In the genomic region with DNA sequence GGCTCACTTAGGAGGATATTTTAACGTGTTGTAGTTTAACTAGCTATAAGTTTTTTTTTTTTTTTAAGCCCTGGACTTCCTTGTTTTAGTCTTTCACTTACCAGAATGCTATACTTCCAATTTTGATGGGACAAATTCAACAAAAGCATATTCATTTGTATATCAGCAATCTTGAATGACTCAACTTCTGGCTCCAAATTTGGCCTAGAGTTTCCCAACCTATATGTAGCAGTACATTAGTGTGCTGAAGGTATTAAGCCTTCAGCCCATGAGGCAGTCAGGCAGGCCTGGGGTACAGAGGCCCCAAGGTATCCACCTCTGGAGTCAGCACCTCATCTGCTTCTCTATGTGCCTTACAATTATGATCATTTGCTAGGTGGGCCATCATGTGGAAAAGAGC, we compare ENCODE assay signal across 19 cellular contexts. TPM values are rescaled to one million over a fixed set of nuclear protein-coding genes. Genes with fewer than 3 reads are reported as not detected.
DNase-seq lines count a peak whose midpoint lies in the region; ATAC-seq, FAIRE-seq and TF ChIP-seq lines count a peak whose summit lies in the region.
"Had no signal": no experiment of that assay in that cellular context is flagged by ENCODE, and none has a peak within 500 bp of the region (broad histone marks: within the 10 kb centered on the region; RNA-seq: fewer than 3 reads in every experiment).

No MANE protein-coding gene starts in this region.

- DNase-seq in CD1c-positive myeloid dendritic cell (ENCODE audit: extremely low spot score) (peak; percentile 6), GM12891 (ENCODE audit: insufficient read length, low spot score) (no peak), choroid plexus epithelial cell (ENCODE audit: low read depth) (peak; percentile 27), neural progenitor cell (ENCODE audit: low spot score) (no peak), aorta (no peak), foreskin melanocyte (no peak)
- DNase-seq: COR-L47, GF-D8, heart left ventricle, kidney glomerular epithelial cell, NCI-H1930, NCI-H526 treated with DMSO at 0.1 percent for 48 hours, Peyer's patch, T-cell had no signal

- no peak overlapping the region for H3K27ac Mint-ChIP-seq in neural progenitor cell
- H3K27ac Mint-ChIP-seq: T-cell had no signal

- H3K27ac ChIP-seq in neural progenitor cell = no peak overlapping the region
- no peak overlapping the region for H3K27ac ChIP-seq in aorta (ENCODE audit: low read depth in 1 of 2, low read length in 2 of 2)
- H3K27ac ChIP-seq: cardiac muscle cell, Peyer's patch, prostate gland, thoracic aorta had no signal

- H3K4me1 ChIP-seq in neural progenitor cell (peaks cover 8% of the 10 kb centered on the region), aorta (ENCODE audit: control insufficient read depth in 1 of 2, insufficient read depth in 2 of 2, low read length in 2 of 2) (peaks cover 0 to 3% of the 10 kb centered on the region in 2 donors)
- H3K4me1 ChIP-seq: prostate gland had no signal

- no peaks in the 10 kb centered on the region for H3K27me3 Mint-ChIP-seq in neural progenitor cell (ENCODE audit: insufficient read depth, low read depth)
- H3K27me3 Mint-ChIP-seq: T-cell had no signal

- peaks cover 4% of the 10 kb centered on the region for H3F3A ChIP-seq in neural progenitor cell (ENCODE audit: low read depth)

- FAIRE-seq in GM12891 (lab: Jason Lieb, UNC) = peak; percentile 35
- FAIRE-seq: endometrium had no signal

- H3K4me1 Mint-ChIP-seq in neural progenitor cell = peaks cover 19% of the 10 kb centered on the region

- no peak overlapping the region for H3K4me2 ChIP-seq in neural progenitor cell

- no peak for ATAC-seq in aorta (ENCODE audit: low FRiP score)
- no peak for ATAC-seq in GM21367 (IDR thresholded peaks at IDR 0.05; ENCODE audit: unreplicated experiment)
- ATAC-seq: heart left ventricle, T-cell had no signal

- H3K4me3 Mint-ChIP-seq in neural progenitor cell = no peak overlapping the region
- H3K4me3 Mint-ChIP-seq: T-cell had no signal

- H3K9me3 Mint-ChIP-seq in neural progenitor cell = no peaks in the 10 kb centered on the region
- H3K9me3 Mint-ChIP-seq: T-cell had no signal

- peaks cover 9% of the 10 kb centered on the region for H4K20me1 ChIP-seq in neural progenitor cell (ENCODE audit: low read depth)

- no peak overlapping the region for H3K4me3 ChIP-seq in choroid plexus epithelial cell (ENCODE audit: low read depth, low read length)
- no peak overlapping the region for H3K4me3 ChIP-seq in neural progenitor cell
- no peak overlapping the region for H3K4me3 ChIP-seq in aorta (ENCODE audit: low read length in 2 of 2)
- H3K4me3 ChIP-seq: cardiac muscle cell, heart left ventricle, Peyer's patch, prostate gland, thoracic aorta had no signal

- no peak overlapping the region for H2AFZ ChIP-seq in neural progenitor cell (replicated peaks)

- no peaks in the 10 kb centered on the region for H3K27me3 ChIP-seq in neural progenitor cell
- no peaks in the 10 kb centered on the region for H3K27me3 ChIP-seq in aorta (ENCODE audit: control insufficient read depth in 1 of 2, insufficient read depth in 2 of 2, low read length in 1 of 2)
- H3K27me3 ChIP-seq: cardiac muscle cell, heart left ventricle, Peyer's patch had no signal

- TF ChIP-seq POLR2A in GM12891 (IDR thresholded peaks at IDR 0.05; ENCODE audit: low read depth, low read length) = no peak

- peaks cover 32% of the 10 kb centered on the region for H3K36me3 Mint-ChIP-seq in neural progenitor cell

- intact Hi-C loops in aorta (cut with DNase I) = loop anchor here in 1 of 2 donors (5.0 kb wide), 1 partner anchor 217 kb away; a partner anchor contains a TSS

- TF ChIP-seq CTCF in choroid plexus epithelial cell (conservative IDR thresholded peaks at IDR 0.05; ENCODE audit: low read depth, low read length) (no peak), neural progenitor cell (IDR thresholded peaks at IDR 0.05) (no peak)

- H3K9me3 ChIP-seq in neural progenitor cell (ENCODE audit: low read depth) (no peaks in the 10 kb centered on the region), aorta (ENCODE audit: control insufficient read depth, low read length) (no peaks in the 10 kb centered on the region)
- H3K9me3 ChIP-seq: heart left ventricle, Peyer's patch, prostate gland, thoracic aorta had no signal

- 65 to 80% methylated on average over 1 of the region's 1 CpG for WGBS in aorta, 2 donors

- peaks cover 19% of the 10 kb centered on the region for H3K36me3 ChIP-seq in neural progenitor cell
- peaks cover 2 to 5% of the 10 kb centered on the region in 2 donors for H3K36me3 ChIP-seq in aorta (ENCODE audit: control insufficient read depth in 1 of 2, insufficient read depth in 2 of 2, low read length in 1 of 2)

- peak overlapping the region; percentile 36 for H3K9ac ChIP-seq in neural progenitor cell

- H3K79me2 ChIP-seq in neural progenitor cell (ENCODE audit: low read depth) = peaks cover 72% of the 10 kb centered on the region

TF ChIP-seq in GM12891, 5 proteins besides CTCF, POLR2A, EP300 and RAD21:
- TF ChIP-seq POLR2AphosphoS5 (IDR thresholded peaks at IDR 0.05; ENCODE audit: low read depth, low read length) (no peak), TAF1 (IDR thresholded peaks at IDR 0.05; ENCODE audit: low read depth, low read length) (no peak), SPI1 (IDR thresholded peaks at IDR 0.05; ENCODE audit: low read depth, low read length) (no peak), PAX5 (IDR thresholded peaks at IDR 0.05; ENCODE audit: insufficient read depth, low read length, severe bottlenecking) (no peak), POU2F2 (IDR thresholded peaks at IDR 0.05; ENCODE audit: low read depth, low read length) (no peak)
TF ChIP-seq in GM12891: peak in this region for 0.

RNA-seq across cellular contexts. Expression of a gene that starts 5.9 kb away (rescaled TPM):
- 11.0 TPM for polyA plus RNA-seq in GM12891 (2012; ENCODE audit: low read depth, missing spikeins)
- total RNA-seq in neural progenitor cell (ENCODE audit: low replicate concordance) (88.6 and 116 TPM in 2 replicates), aorta (10 to 100 TPM; 61.6 to 73.8 TPM)
- polyA plus RNA-seq in aorta = 10 to 100 TPM in 1 of 2 donors, 1 to 10 TPM in 1; 6.9 to 11.3 TPM

RNA-seq across cellular contexts. Expression of a gene that starts 6.0 kb away (rescaled TPM):
- 116 TPM for polyA plus RNA-seq in GM12891 (2012; ENCODE audit: low read depth, missing spikeins)
- total RNA-seq in neural progenitor cell (ENCODE audit: low replicate concordance) = 113 and 169 TPM in 2 replicates
- 10 to 100 TPM; 52.0 to 70.3 TPM for total RNA-seq in aorta
- polyA plus RNA-seq in aorta = 10 to 100 TPM; 20.9 to 32.9 TPM

RNA-seq across cellular contexts. Expression of a gene that starts 25.8 kb away (rescaled TPM):
- polyA plus RNA-seq in GM12891 (2012; ENCODE audit: low read depth, missing spikeins) = 34.8 TPM
- 76.3 and 88.0 TPM in 2 replicates for total RNA-seq in neural progenitor cell (ENCODE audit: low replicate concordance)
- 10 to 100 TPM; 28.7 to 48.4 TPM for total RNA-seq in aorta
- 10 to 100 TPM; 26.0 to 59.5 TPM for polyA plus RNA-seq in aorta

RNA-seq across cellular contexts. Expression of a gene that starts 26.1 kb away (rescaled TPM):
- 184 TPM for polyA plus RNA-seq in GM12891 (2012; ENCODE audit: low read depth, missing spikeins)
- total RNA-seq in neural progenitor cell (ENCODE audit: low replicate concordance) (142 and 162 TPM in 2 replicates), aorta (10 to 100 TPM; 57.2 to 67.5 TPM)
- polyA plus RNA-seq in aorta = 100 to 1,000 TPM; 114 to 119 TPM

Comparison
In these comparisons a context has a peak if more than half of its experiments do, and no peak if none do; other contexts are left out.
1. DNase-seq: peak in CD1c-positive myeloid dendritic cell (single experiment) and choroid plexus epithelial cell (single experiment); none in GM12891 (single experiment), neural progenitor cell (single experiment), aorta (0 of 2) and foreskin melanocyte (single experiment).